Comparison of ENCODE assay signal across 8 cellular contexts in the genomic region with DNA sequence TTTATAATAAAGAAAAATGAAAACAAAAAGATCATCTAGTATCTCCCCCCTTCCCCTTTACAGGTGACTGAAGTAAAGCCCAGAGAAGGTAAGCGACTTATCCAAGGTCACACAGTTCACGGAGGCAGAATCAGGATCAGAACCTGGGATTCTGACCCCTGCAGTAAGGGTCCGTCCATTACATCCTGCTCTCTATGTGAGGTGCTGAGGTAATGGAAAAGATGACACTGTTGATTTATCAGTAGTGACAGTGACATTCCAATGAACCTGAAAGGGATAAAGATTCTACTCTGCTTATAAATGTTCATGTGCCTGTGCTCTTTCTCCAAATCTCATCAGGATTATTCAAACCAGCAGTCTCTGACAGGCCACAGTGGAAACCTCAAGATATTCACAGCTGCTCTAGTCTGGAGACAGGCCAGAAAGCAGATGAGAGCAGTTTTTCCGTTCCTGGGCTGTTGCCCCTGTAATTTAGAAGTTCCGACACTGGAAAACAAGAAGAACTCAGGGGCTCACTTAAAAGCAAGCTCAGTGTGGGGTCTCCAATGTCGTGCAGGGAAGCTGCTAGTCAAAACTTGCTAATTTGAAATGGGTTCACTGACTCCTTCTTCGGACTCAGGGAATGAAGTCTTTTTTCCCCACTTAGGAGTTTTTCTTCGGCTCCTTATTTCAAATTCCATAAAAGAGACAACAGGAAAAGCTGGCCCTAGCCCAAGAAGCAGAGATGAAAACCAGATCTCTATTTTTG.
DNase-seq lines count a peak whose midpoint lies in the region; ATAC-seq and TF ChIP-seq lines count a peak whose summit lies in the region.

No MANE protein-coding gene starts in this region.

- peaks cover 15% of the 10 kb centered on the region for H3K4me1 Mint-ChIP-seq in activated CD4-positive, alpha-beta T cell treated with anti-CD3 and anti-CD28 coated beads for 36 hours
- H3K4me1 Mint-ChIP-seq in activated CD4-positive, alpha-beta T cell treated with anti-CD3 and anti-CD28 coated beads, Interleukin-2, amount 10 ng/mL, durations not matched to agents 24 days and 14 days: peaks cover 9% of the 10 kb centered on the region
- peaks cover 21% of the 10 kb centered on the region for H3K4me1 Mint-ChIP-seq in activated naive CD8-positive, alpha-beta T cell treated with anti-CD3 and anti-CD28 coated beads, Interleukin-2, amount 50 U/mL, for 24 hours
- peaks cover 18% of the 10 kb centered on the region for H3K4me1 Mint-ChIP-seq in memory B cell

- WGBS in lower leg skin, 2 donors: 42 to 51% methylated on average over 8 of the region's 8 CpGs

- no peak for TF ChIP-seq POLR2A in lower leg skin (IDR thresholded peaks at IDR 0.05)

- peak; percentile 55 for ATAC-seq in activated CD4-positive, alpha-beta T cell treated with anti-CD3 and anti-CD28 coated beads for 36 hours
- ATAC-seq in HG03103 (IDR thresholded peaks at IDR 0.05; ENCODE audit: low read depth, unreplicated experiment) (peak; percentile 21), memory B cell (ENCODE audit: low read depth) (peak; percentile 4)
- peak; percentile 68 for ATAC-seq in activated naive CD8-positive, alpha-beta T cell treated with anti-CD3 and anti-CD28 coated beads, Interleukin-2, amount 50 U/mL, for 24 hours

- intact Hi-C loops in activated CD4-positive, alpha-beta T cell treated with anti-CD3 and anti-CD28 coated beads for 36 hours (cut with DNase I, micrococcal nuclease): no loop called here
- intact Hi-C loops in activated CD4-positive, alpha-beta T cell treated with anti-CD3 and anti-CD28 coated beads, Interleukin-2, amount 10 ng/mL, durations not matched to agents 24 days and 14 days (cut with micrococcal nuclease): no loop called here
- intact Hi-C loops in lower leg skin (cut with DNase I; ENCODE audit: low total_unique reads): no loop called here

- no peak for TF ChIP-seq CTCF in lower leg skin (IDR thresholded peaks at IDR 0.05)

- H3K4me3 Mint-ChIP-seq in activated CD4-positive, alpha-beta T cell treated with anti-CD3 and anti-CD28 coated beads for 36 hours: no peak overlapping the region
- no peak overlapping the region for H3K4me3 Mint-ChIP-seq in activated CD4-positive, alpha-beta T cell treated with anti-CD3 and anti-CD28 coated beads, Interleukin-2, amount 10 ng/mL, durations not matched to agents 24 days and 14 days
- H3K4me3 Mint-ChIP-seq in activated naive CD8-positive, alpha-beta T cell treated with anti-CD3 and anti-CD28 coated beads, Interleukin-2, amount 50 U/mL, for 24 hours: peak overlapping the region; percentile 5
- H3K4me3 Mint-ChIP-seq in memory B cell: no peak overlapping the region

- CTCF ChIA-PET in activated CD4-positive, alpha-beta T cell treated with anti-CD3 and anti-CD28 coated beads for 36 hours (lab: Charles Lee): interaction anchor here (0.7 to 1.0 kb wide), 2 partner anchors 12 to 73 kb away, joined by 3 read pairs; no protein-coding TSS in a partner anchor

- no peaks in the 10 kb centered on the region for H3K9me3 Mint-ChIP-seq in activated CD4-positive, alpha-beta T cell treated with anti-CD3 and anti-CD28 coated beads for 36 hours (ENCODE audit: low read depth)
- peaks cover 15% of the 10 kb centered on the region for H3K9me3 Mint-ChIP-seq in activated CD4-positive, alpha-beta T cell treated with anti-CD3 and anti-CD28 coated beads, Interleukin-2, amount 10 ng/mL, durations not matched to agents 24 days and 14 days
- H3K9me3 Mint-ChIP-seq in activated naive CD8-positive, alpha-beta T cell treated with anti-CD3 and anti-CD28 coated beads, Interleukin-2, amount 50 U/mL, for 24 hours: no peaks in the 10 kb centered on the region
- H3K9me3 Mint-ChIP-seq in memory B cell: no peaks in the 10 kb centered on the region

- H3K4me3 ChIP-seq in lower leg skin (ENCODE audit: low read depth, poor library complexity, severe bottlenecking): no peak overlapping the region

- H3K27ac Mint-ChIP-seq in activated CD4-positive, alpha-beta T cell treated with anti-CD3 and anti-CD28 coated beads for 36 hours: no peak overlapping the region
- no peak overlapping the region for H3K27ac Mint-ChIP-seq in activated CD4-positive, alpha-beta T cell treated with anti-CD3 and anti-CD28 coated beads, Interleukin-2, amount 10 ng/mL, durations not matched to agents 24 days and 14 days
- H3K27ac Mint-ChIP-seq in activated naive CD8-positive, alpha-beta T cell treated with anti-CD3 and anti-CD28 coated beads, Interleukin-2, amount 50 U/mL, for 24 hours: peak overlapping the region; percentile 64
- H3K27ac Mint-ChIP-seq in memory B cell: no peak overlapping the region

- H3K27me3 Mint-ChIP-seq in activated CD4-positive, alpha-beta T cell treated with anti-CD3 and anti-CD28 coated beads for 36 hours: peaks cover 30% of the 10 kb centered on the region
- peaks cover 25% of the 10 kb centered on the region for H3K27me3 Mint-ChIP-seq in activated CD4-positive, alpha-beta T cell treated with anti-CD3 and anti-CD28 coated beads, Interleukin-2, amount 10 ng/mL, durations not matched to agents 24 days and 14 days
- H3K27me3 Mint-ChIP-seq in activated naive CD8-positive, alpha-beta T cell treated with anti-CD3 and anti-CD28 coated beads, Interleukin-2, amount 50 U/mL, for 24 hours: peaks cover 34% of the 10 kb centered on the region
- H3K27me3 Mint-ChIP-seq in memory B cell: peaks cover 15% of the 10 kb centered on the region

- POLR2A ChIA-PET in activated CD4-positive, alpha-beta T cell treated with anti-CD3 and anti-CD28 coated beads for 36 hours (lab: Charles Lee): no interaction called here

- no peaks in the 10 kb centered on the region for H3K36me3 Mint-ChIP-seq in activated CD4-positive, alpha-beta T cell treated with anti-CD3 and anti-CD28 coated beads for 36 hours (ENCODE audit: low read depth)
- no peaks in the 10 kb centered on the region for H3K36me3 Mint-ChIP-seq in activated CD4-positive, alpha-beta T cell treated with anti-CD3 and anti-CD28 coated beads, Interleukin-2, amount 10 ng/mL, durations not matched to agents 24 days and 14 days (ENCODE audit: low read depth)
- H3K36me3 Mint-ChIP-seq in activated naive CD8-positive, alpha-beta T cell treated with anti-CD3 and anti-CD28 coated beads, Interleukin-2, amount 50 U/mL, for 24 hours (ENCODE audit: low read depth): no peaks in the 10 kb centered on the region
- H3K36me3 Mint-ChIP-seq in memory B cell: no peaks in the 10 kb centered on the region

- peak; percentile 23 for DNase-seq in activated CD4-positive, alpha-beta T cell treated with anti-CD3 and anti-CD28 coated beads for 36 hours
- DNase-seq in activated CD4-positive, alpha-beta T cell treated with anti-CD3 and anti-CD28 coated beads, Interleukin-2, amount 10 ng/mL, durations not matched to agents 24 days and 14 days: no peak
- DNase-seq in activated naive CD8-positive, alpha-beta T cell treated with anti-CD3 and anti-CD28 coated beads, Interleukin-2, amount 50 U/mL, for 24 hours: peak; percentile 19
- DNase-seq in memory B cell (ENCODE audit: low spot score in 2 of 2) (no peak), NCI-H128 (lab: John Stamatoyannopoulos, UW; ENCODE audit: unreplicated experiment) (no peak), lower leg skin (ENCODE audit: low spot score in 2 of 2) (no peak), NOMO-1 treated with DMSO at 0.1 percent for 48 hours (lab: John Stamatoyannopoulos, UW; ENCODE audit: unreplicated experiment) (no peak)

Comparison
In these comparisons a context has a peak if more than half of its experiments do, and no peak if none do; other contexts are left out.
1. DNase-seq: peak in activated CD4-positive, alpha-beta T cell treated with anti-CD3 and anti-CD28 coated beads for 36 hours (single experiment) and activated naive CD8-positive, alpha-beta T cell treated with anti-CD3 and anti-CD28 coated beads, Interleukin-2, amount 50 U/mL, for 24 hours (single experiment); none in activated CD4-positive, alpha-beta T cell treated with anti-CD3 and anti-CD28 coated beads, Interleukin-2, amount 10 ng/mL, durations not matched to agents 24 days and 14 days (single experiment), memory B cell (0 of 2), NCI-H128 (single experiment), lower leg skin (0 of 2) and NOMO-1 treated with DMSO at 0.1 percent for 48 hours (single experiment).
2. ATAC-seq: peak in every context shown above with its lines; median percentile 68 in activated naive CD8-positive, alpha-beta T cell treated with anti-CD3 and anti-CD28 coated beads, Interleukin-2, amount 50 U/mL, for 24 hours; 55 in activated CD4-positive, alpha-beta T cell treated with anti-CD3 and anti-CD28 coated beads for 36 hours; 21 in HG03103; 4 in memory B cell.